10 cellular contexts compared by ENCODE assay signal in the genomic region with DNA sequence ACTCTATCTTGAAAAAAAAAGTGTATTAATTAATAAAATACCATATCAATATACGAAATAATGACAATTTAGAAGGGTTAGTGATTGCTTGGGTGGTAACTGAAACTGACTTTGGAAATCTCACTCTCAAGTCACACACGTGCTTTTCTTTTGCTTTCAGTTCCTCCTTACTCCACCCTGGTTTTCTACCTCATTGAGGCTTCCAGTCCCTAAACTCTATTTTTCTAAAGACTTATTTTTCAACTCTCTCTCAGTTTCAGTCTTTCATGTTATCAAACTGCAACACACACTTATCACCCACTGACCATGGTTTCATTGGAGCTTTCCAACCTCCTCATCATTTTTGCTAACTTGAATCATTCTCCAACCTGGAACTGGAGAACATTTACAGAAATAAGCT. TPM values are rescaled to one million over a fixed set of nuclear protein-coding genes. Genes with fewer than 3 reads are reported as not detected.
DNase-seq lines count a peak whose midpoint lies in the region; ATAC-seq and TF ChIP-seq lines count a peak whose summit lies in the region.
"Had no signal": no experiment of that assay in that cellular context is flagged by ENCODE, and none has a peak within 500 bp of the region (broad histone marks: within the 10 kb centered on the region; RNA-seq: fewer than 3 reads in every experiment).

No MANE protein-coding gene starts in this region.

- intact Hi-C loops in dendritic cell treated with granulocyte-macrophage colony-stimulating factor and Interleukin-4, amounts not matched to agents 40 ng/mL and 50 ng/mL, for 4 days (cut with micrococcal nuclease) = no loop called here
- intact Hi-C loops in Calu3 (cut with micrococcal nuclease; ENCODE audit: unreplicated experiment) = no loop called here

- ATAC-seq in GM18867 (IDR thresholded peaks at IDR 0.05; ENCODE audit: unreplicated experiment) (peak; percentile 76), GM21515 (IDR thresholded peaks at IDR 0.05; ENCODE audit: unreplicated experiment) (peak; percentile 84), HG03342 (IDR thresholded peaks at IDR 0.05; ENCODE audit: unreplicated experiment) (peak; percentile 79)

- H3K4me3 Mint-ChIP-seq in dendritic cell treated with granulocyte-macrophage colony-stimulating factor and Interleukin-4, amounts not matched to agents 40 ng/mL and 50 ng/mL, for 4 days = no peak overlapping the region
- no peak overlapping the region for H3K4me3 Mint-ChIP-seq in Calu3 (ENCODE audit: low read depth, unreplicated experiment)

- H3K4me1 Mint-ChIP-seq in dendritic cell treated with granulocyte-macrophage colony-stimulating factor and Interleukin-4, amounts not matched to agents 40 ng/mL and 50 ng/mL, for 4 days (ENCODE audit: low read depth) = peaks cover 15% of the 10 kb centered on the region
- peaks cover 7% of the 10 kb centered on the region for H3K4me1 Mint-ChIP-seq in Calu3 (ENCODE audit: low read depth, unreplicated experiment)

- H3K27me3 Mint-ChIP-seq in dendritic cell treated with granulocyte-macrophage colony-stimulating factor and Interleukin-4, amounts not matched to agents 40 ng/mL and 50 ng/mL, for 4 days = no peaks in the 10 kb centered on the region
- H3K27me3 Mint-ChIP-seq in Calu3 (ENCODE audit: unreplicated experiment) = no peaks in the 10 kb centered on the region

- TF ChIP-seq CTCF in Calu3 (IDR thresholded peaks at IDR 0.05; ENCODE audit: unreplicated experiment) = no peak

- H3K27ac Mint-ChIP-seq in dendritic cell treated with granulocyte-macrophage colony-stimulating factor and Interleukin-4, amounts not matched to agents 40 ng/mL and 50 ng/mL, for 4 days = peak overlapping the region; percentile 58
- no peak overlapping the region for H3K27ac Mint-ChIP-seq in Calu3 (ENCODE audit: unreplicated experiment)

- DNase-seq in nucleus accumbens (lab: John Stamatoyannopoulos, UW) (no peak), Calu3 (no peak), activated T-cell treated with anti-CD3 and anti-CD28 coated beads for 4 hours (no peak), DMS79 treated with DMSO at 0.1 percent for 48 hours (lab: John Stamatoyannopoulos, UW) (no peak)
- DNase-seq: head of caudate nucleus, NCI-H187 treated with DMSO at 0.1 percent for 48 hours had no signal

- CTCF ChIA-PET in Calu3 (lab: Charles Lee) = interaction anchor here (0.9 kb wide), 1 partner anchor 25 kb away, joined by 3 read pairs; no protein-coding TSS in a partner anchor

- H3K9me3 Mint-ChIP-seq in dendritic cell treated with granulocyte-macrophage colony-stimulating factor and Interleukin-4, amounts not matched to agents 40 ng/mL and 50 ng/mL, for 4 days = no peaks in the 10 kb centered on the region
- H3K9me3 Mint-ChIP-seq in Calu3 (ENCODE audit: low read depth, unreplicated experiment) = no peaks in the 10 kb centered on the region

- no peaks in the 10 kb centered on the region for H3K36me3 Mint-ChIP-seq in dendritic cell treated with granulocyte-macrophage colony-stimulating factor and Interleukin-4, amounts not matched to agents 40 ng/mL and 50 ng/mL, for 4 days (ENCODE audit: low read depth)
- H3K36me3 Mint-ChIP-seq in Calu3 (ENCODE audit: insufficient read depth, unreplicated experiment) = no peaks in the 10 kb centered on the region

- no TSS peak for BruUV-seq in Calu3 (replicated peaks; lab: Mats Ljungman, UMichigan)

RNA-seq across cellular contexts. Expression of gene IL12A, which starts 23.5 kb away (rescaled TPM):
- 1.0 and 3.6 TPM in 2 replicates for total RNA-seq in Calu3 (2022)
